ENCODE assay signal across 8 cellular contexts in genomic region chr21:42496839-42497202, GRCh38. TPM values are rescaled to one million over a fixed set of nuclear protein-coding genes. Genes with fewer than 3 reads are reported as not detected.
A peak's percentile ranks its signal among the peaks of the same experiment; 100 is the strongest.
DNase-seq lines count a peak whose midpoint lies in the region; ATAC-seq and TF ChIP-seq lines count a peak whose summit lies in the region.

No MANE protein-coding gene starts in this region.

- DNase-seq in Peyer's patch (peak in 2 of 3 donors; percentile 20 to 58), esophagus muscularis mucosa (ENCODE audit: extremely low spot score) (no peak), osteoblast (ENCODE audit: insufficient read length, low spot score, missing footprints) (no peak), NCI-H2081 treated with DMSO at 0.1 percent for 48 hours (lab: John Stamatoyannopoulos, UW) (no peak), H4 (ENCODE audit: low spot score) (no peak), A172 (ENCODE audit: low spot score) (no peak)
- DNase-seq in stimulated activated CD4-positive, alpha-beta T cell treated with anti-CD3 and anti-CD28 coated beads, Interleukin-4, amount 100 ng/mL, for 4 hours, result no peak

- H3K9me3 ChIP-seq in Peyer's patch, result no peaks in the 10 kb centered on the region
- no peaks in the 10 kb centered on the region for H3K9me3 ChIP-seq in esophagus muscularis mucosa
- H3K9me3 ChIP-seq in osteoblast (ENCODE audit: low read depth, low read length), result no peaks in the 10 kb centered on the region

- H3K4me3 ChIP-seq in Peyer's patch, result peak overlapping the region; percentile 39 to 72 (median 59)
- peak overlapping the region; percentile 62 to 78 (median 64) for H3K4me3 ChIP-seq in esophagus muscularis mucosa
- H3K4me3 ChIP-seq in osteoblast (ENCODE audit: insufficient read depth, low read length), result peak overlapping the region; percentile 82

- no peak for TF ChIP-seq EP300 in esophagus muscularis mucosa (IDR thresholded peaks at IDR 0.05)

- intact Hi-C loops in esophagus muscularis mucosa (cut with DNase I), result no loop called here

- peak overlapping the region; percentile 98 for H2AFZ ChIP-seq in osteoblast (ENCODE audit: low read length)

- TF ChIP-seq CTCF in Peyer's patch (IDR thresholded peaks at IDR 0.05) (no peak), esophagus muscularis mucosa (IDR thresholded peaks at IDR 0.05) (no peak), osteoblast (IDR thresholded peaks at IDR 0.05; ENCODE audit: extremely low read depth, low read depth, low read length) (no peak)

- 24% methylated on average over 19 of the region's 19 CpGs for WGBS in esophagus muscularis mucosa

- H3K79me2 ChIP-seq in osteoblast (ENCODE audit: insufficient read depth, low read length), result no peaks in the 10 kb centered on the region

- H3K4me1 ChIP-seq in Peyer's patch (peaks cover 0 to 6% (median 0%) of the 10 kb centered on the region in 4 donors), esophagus muscularis mucosa (peaks cover 12 to 17% (median 14%) of the 10 kb centered on the region in 4 donors), osteoblast (ENCODE audit: insufficient read depth, low read length) (peaks cover 12% of the 10 kb centered on the region)

- peak; percentile 2 for ATAC-seq in GM21619 (IDR thresholded peaks at IDR 0.05; ENCODE audit: unreplicated experiment)

- H3K27ac ChIP-seq in Peyer's patch (peak overlapping the region; percentile 76 to 88 (median 78)), esophagus muscularis mucosa (replicated peaks in 1 of 4) (peak overlapping the region; percentile 85 to 92 (median 88)), osteoblast (ENCODE audit: low read depth, low read length) (peak overlapping the region; percentile 44)

- TF ChIP-seq POLR2A in Peyer's patch (IDR thresholded peaks at IDR 0.05), result no peak
- no peak for TF ChIP-seq POLR2A in esophagus muscularis mucosa (IDR thresholded peaks at IDR 0.05; ENCODE audit: low read depth)

- H3K27me3 ChIP-seq in Peyer's patch (no peaks in the 10 kb centered on the region), esophagus muscularis mucosa (no peaks in the 10 kb centered on the region), osteoblast (ENCODE audit: insufficient read depth, low read length) (no peaks in the 10 kb centered on the region)

- no peaks in the 10 kb centered on the region for H3K36me3 ChIP-seq in Peyer's patch
- no peaks in the 10 kb centered on the region for H3K36me3 ChIP-seq in esophagus muscularis mucosa
- H3K36me3 ChIP-seq in osteoblast (ENCODE audit: insufficient read depth, low read length), result no peaks in the 10 kb centered on the region

- H3K4me2 ChIP-seq in osteoblast (ENCODE audit: insufficient read depth, low read length), result peak overlapping the region; percentile 97

- H4K20me1 ChIP-seq in osteoblast (ENCODE audit: insufficient read depth, low read length), result no peaks in the 10 kb centered on the region

RNA-seq across cellular contexts. Expression of gene RSPH1, which starts 0.8 kb away (rescaled TPM):
- total RNA-seq in Peyer's patch (10 to 100 TPM in 1 of 4 donors, 1 to 10 TPM in 3; 2.5 to 11.0 (median 6.7) TPM), esophagus muscularis mucosa (under 1 TPM in 3 of 4 donors, not detected in 1; 0.50 to 0.78 (median 0.57) TPM), osteoblast (0.29 TPM in 1 of 2 replicates, not detected in the other)
- not detected in 2 replicates for total RNA-seq in H4 (2014; rRNA removed; shearing (Covaris generic))
- total RNA-seq in A172 (2014; rRNA removed; shearing (Covaris generic)), result not detected in 2 replicates

RNA-seq across cellular contexts. Expression of gene SLC37A1, which starts 16.8 kb away (rescaled TPM):
- total RNA-seq in Peyer's patch (100 to 1,000 TPM in 3 of 4 donors, 10 to 100 TPM in 1; 66.0 to 249 (median 195) TPM), esophagus muscularis mucosa (10 to 100 TPM in 1 of 4 donors, 1 to 10 TPM in 3; 5.4 to 11.1 (median 7.1) TPM), osteoblast (5.9 and 6.9 TPM in 2 replicates)
- total RNA-seq in H4 (2014; rRNA removed; shearing (Covaris generic)), result 6.7 and 9.2 TPM in 2 replicates
- total RNA-seq in A172 (2014; rRNA removed; shearing (Covaris generic)), result 1.1 and 1.6 TPM in 2 replicates

Comparison
In these comparisons a context has a peak if more than half of its experiments do, and no peak if none do; other contexts are left out.
1. DNase-seq: peak in Peyer's patch (2 of 3); none in esophagus muscularis mucosa (single experiment), osteoblast (single experiment), NCI-H2081 treated with DMSO at 0.1 percent for 48 hours (single experiment), H4 (single experiment), stimulated activated CD4-positive, alpha-beta T cell treated with anti-CD3 and anti-CD28 coated beads, Interleukin-4, amount 100 ng/mL, for 4 hours (0 of 2) and A172 (single experiment).
2. Peak in every context shown above with its lines, with median percentiles within 50 percentile points of each other: H3K27ac ChIP-seq and H3K4me3 ChIP-seq.